Comparison of ENCODE assay signal across 20 cellular contexts in genomic region chr13:72141845-72142470, GRCh38.
DNase-seq lines count a peak whose midpoint lies in the region; ATAC-seq and TF ChIP-seq lines count a peak whose summit lies in the region.
"Had no signal": no experiment of that assay in that cellular context is flagged by ENCODE, and none has a peak within 500 bp of the region (broad histone marks: within the 10 kb centered on the region; RNA-seq: fewer than 3 reads in every experiment).

No MANE protein-coding gene starts in this region.

- peak overlapping the region; percentile 21 for H2AFZ ChIP-seq in parathyroid adenoma

- H3K36me3 ChIP-seq in HAP-1 (replicated peaks) (no peaks in the 10 kb centered on the region), parathyroid adenoma (ENCODE audit: control insufficient read depth, insufficient read depth, low read length) (no peaks in the 10 kb centered on the region)
- H3K36me3 ChIP-seq: gastrocnemius medialis had no signal

- no peak overlapping the region for H3K4me3 ChIP-seq in HAP-1
- no peak overlapping the region for H3K4me3 ChIP-seq in fibroblast of mammary gland (ENCODE audit: control insufficient read depth, low read depth, low read length)
- H3K4me3 ChIP-seq in parathyroid adenoma (ENCODE audit: low read depth, low read length), result peak overlapping the region; percentile 27
- H3K4me3 ChIP-seq: gastrocnemius medialis, GM12878 had no signal

- ATAC-seq in GM18870 (IDR thresholded peaks at IDR 0.05; ENCODE audit: unreplicated experiment), result no peak
- no peak for ATAC-seq in HG03196 (IDR thresholded peaks at IDR 0.05; ENCODE audit: unreplicated experiment)
- ATAC-seq: GM12878; Panc1; stimulated activated naive B cell treated with anti-CD40 and anti-IgM and Interleukin-4, amounts not matched to agents 10 μg/mL and 1 μg/mL and 100 μg/mL, for 72 hours had no signal

- H3K27me3 ChIP-seq in HAP-1 (ENCODE audit: low read depth) (no peaks in the 10 kb centered on the region), parathyroid adenoma (ENCODE audit: control insufficient read depth, insufficient read depth, low read length) (no peaks in the 10 kb centered on the region)
- H3K27me3 ChIP-seq: gastrocnemius medialis had no signal

- H3K4me1 ChIP-seq in HAP-1 (peaks cover 11% of the 10 kb centered on the region), parathyroid adenoma (peaks cover 24% of the 10 kb centered on the region)
- H3K4me1 ChIP-seq: gastrocnemius medialis had no signal

- no peak for TF ChIP-seq CTCF in fibroblast of mammary gland (conservative IDR thresholded peaks at IDR 0.05; ENCODE audit: control insufficient read depth, insufficient read depth, low read depth, low read length)
- TF ChIP-seq CTCF in parathyroid adenoma (IDR thresholded peaks at IDR 0.05), result no peak

- H3K79me2 ChIP-seq in parathyroid adenoma, result no peaks in the 10 kb centered on the region

- no peak overlapping the region for H3K9ac ChIP-seq in parathyroid adenoma

- DNase-seq in HAP-1 (ENCODE audit: low spot score in 2 of 2) (peak; percentile 60 to 79), astrocyte of the hippocampus (ENCODE audit: low read depth, low spot score) (peak; percentile 78), fibroblast of mammary gland (ENCODE audit: low read depth) (peak; percentile 8), NCI-H146 treated with DMSO at 0.1 percent for 48 hours (lab: John Stamatoyannopoulos, UW; ENCODE audit: unreplicated experiment) (no peak), NCI-H446 treated with DMSO at 0.1 percent for 48 hours (lab: John Stamatoyannopoulos, UW) (no peak)
- DNase-seq: activated CD4-positive, alpha-beta memory T cell treated with anti-CD3 and anti-CD28 coated beads, Interleukin-2, amount 10 ng/mL, durations not matched to agents 7 days and 5 days; amniotic stem cell; gastrocnemius medialis; HCEC 1CT; mesendoderm; NCI-H2029 treated with DMSO at 0.1 percent for 48 hours; occipital lobe; stimulated activated naive B cell treated with anti-CD40 and anti-IgM and Interleukin-4, amounts not matched to agents 10 μg/mL and 1 μg/mL and 100 μg/mL, for 72 hours; T-helper 1 cell had no signal

- H3K4me2 ChIP-seq in parathyroid adenoma (ENCODE audit: low read length), result peak overlapping the region; percentile 62

- H3K9me3 ChIP-seq in HAP-1 (no peaks in the 10 kb centered on the region), parathyroid adenoma (ENCODE audit: control insufficient read depth, low read length) (no peaks in the 10 kb centered on the region)
- H3K9me3 ChIP-seq: gastrocnemius medialis had no signal

- in situ Hi-C loops in HAP-1 (cut with MboI; ENCODE audit: low sequenced_read_pairs), result no loop called here

- H3K27ac ChIP-seq in parathyroid adenoma, result peak overlapping the region; percentile 73
- H3K27ac ChIP-seq: gastrocnemius medialis, VCaP had no signal

Comparison
In these comparisons a context has a peak if more than half of its experiments do, and no peak if none do; other contexts are left out.
1. DNase-seq: peak in HAP-1 (2 of 2), astrocyte of the hippocampus (single experiment) and fibroblast of mammary gland (single experiment); none in NCI-H146 treated with DMSO at 0.1 percent for 48 hours (single experiment) and NCI-H446 treated with DMSO at 0.1 percent for 48 hours (single experiment).